Comparison of ENCODE assay signal across 11 cellular contexts in genomic region chr18:45014047-45014501, GRCh38.
DNase-seq lines count a peak whose midpoint lies in the region; ATAC-seq, FAIRE-seq and TF ChIP-seq lines count a peak whose summit lies in the region.
"Had no signal": no experiment of that assay in that cellular context is flagged by ENCODE, and none has a peak within 500 bp of the region (broad histone marks: within the 10 kb centered on the region; RNA-seq: fewer than 3 reads in every experiment).

No MANE protein-coding gene starts in this region.

- H3K27ac ChIP-seq in right cardiac atrium (ENCODE audit: low read length) (no peak overlapping the region), small intestine (ENCODE audit: low read depth in 1 of 2, low read length in 1 of 2) (no peak overlapping the region)

- H3K9me3 ChIP-seq in right cardiac atrium (ENCODE audit: control insufficient read depth, low read length) (no peaks in the 10 kb centered on the region), small intestine (ENCODE audit: control insufficient read depth, low read depth) (no peaks in the 10 kb centered on the region)

- H3K36me3 Mint-ChIP-seq in HFFc6 (ENCODE audit: low read depth) (peaks cover 8% of the 10 kb centered on the region; the same call in 1 of the 2 replicates), WTC11 (no peaks in the 10 kb centered on the region)
- H3K36me3 Mint-ChIP-seq in stimulated activated naive B cell treated with anti-CD40 and anti-IgM and Interleukin-4, amounts not matched to agents 10 μg/mL and 1 μg/mL and 100 μg/mL, for 72 hours = peaks cover 38 to 73% of the 10 kb centered on the region in 2 donors
- H3K36me3 Mint-ChIP-seq: activated naive CD4-positive, alpha-beta T cell treated with anti-CD3 and anti-CD28 coated beads, Interleukin-2, amount 50 U/mL, for 24 hours had no signal

- H3K27me3 Mint-ChIP-seq in HFFc6 (ENCODE audit: insufficient read depth) (peaks cover 8% of the 10 kb centered on the region; the same call in 1 of the 2 replicates), WTC11 (ENCODE audit: low read depth) (peaks cover 8% of the 10 kb centered on the region)
- H3K27me3 Mint-ChIP-seq in stimulated activated naive B cell treated with anti-CD40 and anti-IgM and Interleukin-4, amounts not matched to agents 10 μg/mL and 1 μg/mL and 100 μg/mL, for 72 hours = no peaks in the 10 kb centered on the region
- H3K27me3 Mint-ChIP-seq: activated naive CD4-positive, alpha-beta T cell treated with anti-CD3 and anti-CD28 coated beads, Interleukin-2, amount 50 U/mL, for 24 hours had no signal

- WGBS in right cardiac atrium = 71% methylated on average over 2 of the region's 2 CpGs
- WGBS in small intestine, 3 donors = 78 to 98% (median 91%) methylated on average over 2 of the region's 2 CpGs

- TF ChIP-seq CTCF in HFFc6 (IDR thresholded peaks at IDR 0.05) = peak; percentile 56; the same call in 1 of the 2 replicates
- no peak for TF ChIP-seq CTCF in WTC11 (IDR thresholded peaks at IDR 0.05)
- TF ChIP-seq CTCF in GM13977 (IDR thresholded peaks at IDR 0.05; ENCODE audit: extremely low read depth, insufficient read depth, missing control alignments) = no peak

- H3K4me1 Mint-ChIP-seq in HFFc6 (ENCODE audit: low read depth) (peaks cover 52% of the 10 kb centered on the region; the same call in 1 of the 2 replicates), WTC11 (peaks cover 44% of the 10 kb centered on the region)
- peaks cover 31 to 41% of the 10 kb centered on the region in 2 donors for H3K4me1 Mint-ChIP-seq in stimulated activated naive B cell treated with anti-CD40 and anti-IgM and Interleukin-4, amounts not matched to agents 10 μg/mL and 1 μg/mL and 100 μg/mL, for 72 hours
- H3K4me1 Mint-ChIP-seq: activated naive CD4-positive, alpha-beta T cell treated with anti-CD3 and anti-CD28 coated beads, Interleukin-2, amount 50 U/mL, for 24 hours had no signal

- no peak overlapping the region for H3K4me3 Mint-ChIP-seq in HFFc6
- no peak overlapping the region for H3K4me3 Mint-ChIP-seq in WTC11
- H3K4me3 Mint-ChIP-seq in stimulated activated naive B cell treated with anti-CD40 and anti-IgM and Interleukin-4, amounts not matched to agents 10 μg/mL and 1 μg/mL and 100 μg/mL, for 72 hours = no peak overlapping the region
- H3K4me3 Mint-ChIP-seq: activated naive CD4-positive, alpha-beta T cell treated with anti-CD3 and anti-CD28 coated beads, Interleukin-2, amount 50 U/mL, for 24 hours had no signal

- peak; percentile 89 for ATAC-seq in WTC11
- ATAC-seq in right cardiac atrium = peak; percentile 42 to 90
- ATAC-seq in stimulated activated naive B cell treated with anti-CD40 and anti-IgM and Interleukin-4, amounts not matched to agents 10 μg/mL and 1 μg/mL and 100 μg/mL, for 72 hours (replicated peaks) = no peak
- ATAC-seq in GM18867 (IDR thresholded peaks at IDR 0.05; ENCODE audit: unreplicated experiment) = no peak

- H3K4me1 ChIP-seq in right cardiac atrium (ENCODE audit: control insufficient read depth, insufficient read depth, low read length) = peaks cover 4% of the 10 kb centered on the region
- no peaks in the 10 kb centered on the region for H3K4me1 ChIP-seq in small intestine (ENCODE audit: control insufficient read depth in 2 of 2, insufficient read depth in 1 of 2, low read depth in 1 of 2, low read length in 1 of 2)

- no peak for FAIRE-seq in small intestine (lab: Jason Lieb, UNC)
- FAIRE-seq: GM19239 had no signal

- H3K27me3 ChIP-seq in right cardiac atrium (ENCODE audit: control insufficient read depth, insufficient read depth) (no peaks in the 10 kb centered on the region), small intestine (ENCODE audit: control insufficient read depth in 2 of 2, insufficient read depth in 2 of 2, low read length in 2 of 2) (no peaks in the 10 kb centered on the region)

- in situ Hi-C loops in GM13977 (cut with MboI; ENCODE audit: low pct_unique_long_range_greater_than_20kb, low sequenced_read_pairs, unreplicated experiment) = no loop called here

- H3K36me3 ChIP-seq in small intestine (ENCODE audit: control insufficient read depth in 2 of 2, insufficient read depth in 2 of 2, low read length in 2 of 2) = no peaks in the 10 kb centered on the region

- H3K27ac Mint-ChIP-seq in HFFc6 (peak overlapping the region; percentile 93), WTC11 (peak overlapping the region; percentile 71)
- H3K27ac Mint-ChIP-seq in stimulated activated naive B cell treated with anti-CD40 and anti-IgM and Interleukin-4, amounts not matched to agents 10 μg/mL and 1 μg/mL and 100 μg/mL, for 72 hours = peak overlapping the region; percentile 47
- H3K27ac Mint-ChIP-seq: activated naive CD4-positive, alpha-beta T cell treated with anti-CD3 and anti-CD28 coated beads, Interleukin-2, amount 50 U/mL, for 24 hours had no signal

- H3K9me3 Mint-ChIP-seq in HFFc6 (no peaks in the 10 kb centered on the region; the same call in 1 of the 2 replicates), WTC11 (peaks cover 10% of the 10 kb centered on the region)
- H3K9me3 Mint-ChIP-seq in stimulated activated naive B cell treated with anti-CD40 and anti-IgM and Interleukin-4, amounts not matched to agents 10 μg/mL and 1 μg/mL and 100 μg/mL, for 72 hours = peaks cover 0 to 2% of the 10 kb centered on the region in 2 donors
- H3K9me3 Mint-ChIP-seq: activated naive CD4-positive, alpha-beta T cell treated with anti-CD3 and anti-CD28 coated beads, Interleukin-2, amount 50 U/mL, for 24 hours had no signal

- POLR2A ChIA-PET in WTC11 (lab: Charles Lee) = no interaction called here

- H3K4me3 ChIP-seq in right cardiac atrium (ENCODE audit: low read length) = no peak overlapping the region
- no peak overlapping the region for H3K4me3 ChIP-seq in small intestine (ENCODE audit: low read depth in 1 of 2, low read length in 2 of 2)

- DNase-seq in HFFc6 (peak; percentile 89), WTC11 (ENCODE audit: low spot score) (peak; percentile 57), right cardiac atrium (peak in 1 of 3 donors; percentile 54), small intestine (no peak), LoVo (ENCODE audit: low spot score) (no peak), GM13977 (ENCODE audit: low spot score) (no peak)
- DNase-seq in stimulated activated naive B cell treated with anti-CD40 and anti-IgM and Interleukin-4, amounts not matched to agents 10 μg/mL and 1 μg/mL and 100 μg/mL, for 72 hours = no peak
- DNase-seq: midbrain had no signal

- CTCF ChIA-PET in WTC11 (lab: Charles Lee) = interaction anchor here (0.5 to 1.1 kb wide), 7 partner anchors 12 to 652 kb away, joined by 3 to 6 read pairs (median 3); no protein-coding TSS in a partner anchor

- intact Hi-C loops in right cardiac atrium (cut with DNase I) = no loop called here

TF ChIP-seq in WTC11, 78 proteins besides CTCF, POLR2A, EP300 and RAD21:
- TF ChIP-seq PRRX2 (CRISPR knock-in tag; IDR thresholded peaks at IDR 0.05) (no peak), RELA (CRISPR knock-in tag; IDR thresholded peaks at IDR 0.05; ENCODE audit: borderline replicate concordance) (no peak), NR2C2 (CRISPR knock-in tag; IDR thresholded peaks at IDR 0.05) (no peak), CREM (CRISPR knock-in tag; IDR thresholded peaks at IDR 0.05) (no peak)
- TF ChIP-seq, protein P1, sequence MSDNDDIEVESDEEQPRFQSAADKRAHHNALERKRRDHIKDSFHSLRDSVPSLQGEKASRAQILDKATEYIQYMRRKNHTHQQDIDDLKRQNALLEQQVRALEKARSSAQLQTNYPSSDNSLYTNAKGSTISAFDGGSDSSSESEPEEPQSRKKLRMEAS (CRISPR knock-in tag; IDR thresholded peaks at IDR 0.05) = 0 out of 2 replicates have a peak, but pooled peaks have one; percentile 18

Comparison
In these comparisons a context has a peak if more than half of its experiments do, and no peak if none do; other contexts are left out.
1. DNase-seq: peak in HFFc6 (single experiment) and WTC11 (single experiment); none in stimulated activated naive B cell treated with anti-CD40 and anti-IgM and Interleukin-4, amounts not matched to agents 10 μg/mL and 1 μg/mL and 100 μg/mL, for 72 hours (single experiment), small intestine (single experiment), LoVo (single experiment) and GM13977 (single experiment).
2. ATAC-seq: peak in WTC11 (single experiment) and right cardiac atrium (2 of 2); none in stimulated activated naive B cell treated with anti-CD40 and anti-IgM and Interleukin-4, amounts not matched to agents 10 μg/mL and 1 μg/mL and 100 μg/mL, for 72 hours (0 of 2) and GM18867 (single experiment).
3. Peak in every context shown above with its lines, with median percentiles within 50 percentile points of each other: H3K27ac Mint-ChIP-seq.